Comparison of ENCODE assay signal across 21 cellular contexts in genomic region chrX:23817979-23818336, GRCh38.
"Had no signal": no experiment of that assay in that cellular context is flagged by ENCODE, and none has a peak within 500 bp of the region (broad histone marks: within the 10 kb centered on the region; RNA-seq: fewer than 3 reads in every experiment).

No MANE protein-coding gene starts in this region.

- H2AFZ ChIP-seq: hepatocyte, parathyroid adenoma had no signal

- H3K4me1 Mint-ChIP-seq: stimulated activated effector memory CD8-positive, alpha-beta T cell treated with anti-CD3 and anti-CD28 coated beads, Interleukin-12 subunit alpha, Interleukin-12 subunit beta, amount 100 ng/mL, for 72 hours; stimulated activated naive CD8-positive, alpha-beta T cell treated with anti-CD3 and anti-CD28 coated beads, Interleukin-15, amount 100 ng/mL, for 72 hours had no signal

- H3K9me3 Mint-ChIP-seq: stimulated activated effector memory CD8-positive, alpha-beta T cell treated with anti-CD3 and anti-CD28 coated beads, Interleukin-12 subunit alpha, Interleukin-12 subunit beta, amount 100 ng/mL, for 72 hours; stimulated activated naive CD8-positive, alpha-beta T cell treated with anti-CD3 and anti-CD28 coated beads, Interleukin-15, amount 100 ng/mL, for 72 hours had no signal

- H3K36me3 ChIP-seq: left ventricle myocardium inferior, right lobe of liver, thoracic aorta, transverse colon had no signal

- H3K4me1 ChIP-seq: left ventricle myocardium inferior, parathyroid adenoma, psoas muscle, right lobe of liver had no signal

- H3K36me3 Mint-ChIP-seq: naive thymus-derived CD4-positive, alpha-beta T cell; stimulated activated effector memory CD8-positive, alpha-beta T cell treated with anti-CD3 and anti-CD28 coated beads, Interleukin-12 subunit alpha, Interleukin-12 subunit beta, amount 100 ng/mL, for 72 hours had no signal

- DNase-seq: effector CD4-positive, alpha-beta T cell; foreskin melanocyte; kidney; left cardiac atrium; left ventricle myocardium inferior; mesendoderm; naive thymus-derived CD4-positive, alpha-beta T cell; nephron progenitor cell; psoas muscle; retina; right lobe of liver; stimulated activated CD4-positive, alpha-beta T cell treated with anti-CD3 and anti-CD28 coated beads, Interleukin-4, amount 100 ng/mL, for 1 hour; stimulated activated CD8-positive, alpha-beta memory T cell treated with anti-CD3 and anti-CD28 coated beads, Interleukin-4, amount 100 ng/mL, for 48 hours; stimulated activated naive CD8-positive, alpha-beta T cell treated with anti-CD3 and anti-CD28 coated beads, Interleukin-15, amount 100 ng/mL, for 72 hours; transverse colon had no signal

- H3K27ac Mint-ChIP-seq: naive thymus-derived CD4-positive, alpha-beta T cell; nephron progenitor cell; stimulated activated effector memory CD8-positive, alpha-beta T cell treated with anti-CD3 and anti-CD28 coated beads, Interleukin-12 subunit alpha, Interleukin-12 subunit beta, amount 100 ng/mL, for 72 hours had no signal

- H3K4me2 ChIP-seq: hepatocyte had no signal

- H3K27ac ChIP-seq: coronary artery, hepatocyte, left ventricle myocardium inferior, parathyroid adenoma, psoas muscle, right lobe of liver, thoracic aorta, transverse colon had no signal

- H3K9me3 ChIP-seq: left ventricle myocardium inferior, right lobe of liver, thoracic aorta, transverse colon had no signal

- H3K4me3 ChIP-seq: coronary artery, hepatocyte, left ventricle myocardium inferior, lung, psoas muscle, right lobe of liver, thoracic aorta, transverse colon had no signal

- ATAC-seq: left cardiac atrium, psoas muscle had no signal

- H3K4me3 Mint-ChIP-seq: naive thymus-derived CD4-positive, alpha-beta T cell; nephron progenitor cell; stimulated activated effector memory CD8-positive, alpha-beta T cell treated with anti-CD3 and anti-CD28 coated beads, Interleukin-12 subunit alpha, Interleukin-12 subunit beta, amount 100 ng/mL, for 72 hours; stimulated activated naive CD8-positive, alpha-beta T cell treated with anti-CD3 and anti-CD28 coated beads, Interleukin-15, amount 100 ng/mL, for 72 hours had no signal

- H3K27me3 Mint-ChIP-seq: naive thymus-derived CD4-positive, alpha-beta T cell; stimulated activated naive CD8-positive, alpha-beta T cell treated with anti-CD3 and anti-CD28 coated beads, Interleukin-15, amount 100 ng/mL, for 72 hours had no signal

- H3K79me2 ChIP-seq: hepatocyte, parathyroid adenoma had no signal
